In genomic region chr16:21644674-21645073, GRCh38 we compare ENCODE assay signal across 13 cellular contexts. TPM values are rescaled to one million over a fixed set of nuclear protein-coding genes. Genes with fewer than 3 reads are reported as not detected.
DNase-seq lines count a peak whose midpoint lies in the region; ATAC-seq, FAIRE-seq and TF ChIP-seq lines count a peak whose summit lies in the region.
"Had no signal": no experiment of that assay in that cellular context is flagged by ENCODE, and none has a peak within 500 bp of the region (broad histone marks: within the 10 kb centered on the region; RNA-seq: fewer than 3 reads in every experiment).

No MANE protein-coding gene starts in this region.

- ATAC-seq in GM12878 = peak; percentile 13; the same call in 2 of the 3 replicates
- ATAC-seq in GM18861 (IDR thresholded peaks at IDR 0.05; ENCODE audit: unreplicated experiment) = no peak

- DNase-seq in CD4-positive, alpha-beta memory T cell = no peak
- DNase-seq in GM12878 (ENCODE audit: low read depth, low spot score) = no peak
- DNase-seq in ovary = no peak
- no peak for DNase-seq in DMS79 (lab: John Stamatoyannopoulos, UW)
- DNase-seq in NCI-H2227 treated with DMSO at 0.1 percent for 48 hours (lab: John Stamatoyannopoulos, UW) = no peak
- no peak for DNase-seq in hepatic stellate cell (ENCODE audit: low spot score)
- DNase-seq: DMS 273 treated with DMSO at 0.1 percent for 48 hours, foreskin fibroblast, SK-N-SH had no signal

- intact Hi-C loops in CD4-positive, alpha-beta memory T cell (cut with micrococcal nuclease) = loop anchor here (2.0 kb wide), 1 partner anchor 46 kb away; the partner anchor contains the start of gene METTL9
- intact Hi-C loops in GM12878 (cut with micrococcal nuclease; ENCODE audit: unreplicated experiment) (no loop called here), ovary (cut with DNase I) (no loop called here)

- TSS peak; percentile 82 for BruUV-seq in GM12878 (replicated peaks; lab: Mats Ljungman, UMichigan)

- peak overlapping the region; percentile 91 to 98 (median 95) for H3K27ac Mint-ChIP-seq in CD4-positive, alpha-beta memory T cell

- no peaks in the 10 kb centered on the region for H3K9me3 Mint-ChIP-seq in CD4-positive, alpha-beta memory T cell

- peaks cover 0 to 4% of the 10 kb centered on the region in 2 donors for H3K36me3 Mint-ChIP-seq in CD4-positive, alpha-beta memory T cell

- TF ChIP-seq POLR2A in GM12878 (IDR thresholded peaks at IDR 0.05; ENCODE audit: low read depth, low read length) (no peak), ovary (IDR thresholded peaks at IDR 0.05) (no peak)

- no peaks in the 10 kb centered on the region for H3K27me3 ChIP-seq in CD4-positive, alpha-beta memory T cell (ENCODE audit: insufficient read depth, low read length)
- H3K27me3 ChIP-seq in GM12878 (replicated peaks in 1 of 2; ENCODE audit: control insufficient read depth in 2 of 2, insufficient read depth in 2 of 2, low read length in 1 of 2) (no peaks in the 10 kb centered on the region), ovary (no peaks in the 10 kb centered on the region)

- H2AFZ ChIP-seq in GM12878 (ENCODE audit: control insufficient read depth, low read depth, low read length) = no peak overlapping the region; the same call in 1 of the 2 replicates

- no peaks in the 10 kb centered on the region for H4K20me1 ChIP-seq in GM12878 (ENCODE audit: control insufficient read depth, insufficient read depth)

- WGBS in GM12878 (ENCODE audit: insufficient coverage, insufficient replicate concordance, low lambda C conversion rate, missing lambda C conversion rate) = 50% methylated on average over 4 of the region's 4 CpGs
- 49 to 60% (median 53%) methylated on average over 4 of the region's 4 CpGs for whole genome bisulfite sequencing in ovary, 3 donors

- RAD21 ChIA-PET in GM12878 (lab: Charles Lee; ENCODE audit: unreplicated experiment) = interaction anchor here (0.6 to 6.8 kb wide), 8 partner anchors 12 to 1861 kb away, joined by 3 to 52 read pairs (median 7); no protein-coding TSS in a partner anchor

- H3K4me1 ChIP-seq in CD4-positive, alpha-beta memory T cell (ENCODE audit: insufficient read depth, low read length) = peaks cover 67% of the 10 kb centered on the region
- H3K4me1 ChIP-seq in GM12878 (ENCODE audit: control insufficient read depth, insufficient read depth, low read length) (peaks cover 33% of the 10 kb centered on the region), ovary (ENCODE audit: insufficient read depth) (peaks cover 10% of the 10 kb centered on the region)

- peak overlapping the region; percentile 39 to 49 for H3K4me3 ChIP-seq in CD4-positive, alpha-beta memory T cell (ENCODE audit: low read length in 2 of 2)
- H3K4me3 ChIP-seq in GM12878 (peak overlapping the region; percentile 58), ovary (peak overlapping the region; percentile 2)

- peak overlapping the region; percentile 79 to 96 (median 84) for H3K4me3 Mint-ChIP-seq in CD4-positive, alpha-beta memory T cell

- peak overlapping the region; percentile 48 for H3K9ac ChIP-seq in GM12878 (ENCODE audit: control insufficient read depth, insufficient read depth, low read length)
- H3K9ac ChIP-seq: SK-N-SH had no signal

- peak overlapping the region; percentile 51 for H3K4me2 ChIP-seq in GM12878 (ENCODE audit: control insufficient read depth, insufficient read depth)

- SMC1A ChIA-PET in GM12878 (lab: Charles Lee; ENCODE audit: uncharacterized antibody, unreplicated experiment) = interaction anchor here (0.7 to 10.1 kb wide), 9 partner anchors 7 to 65 kb away, joined by 3 to 204 read pairs (median 4); partner anchors contain the start of genes IGSF6 and METTL9

- no peaks in the 10 kb centered on the region for H3K36me3 ChIP-seq in CD4-positive, alpha-beta memory T cell (ENCODE audit: insufficient read depth, low read length)
- H3K36me3 ChIP-seq in KOPT-K1 (ENCODE audit: insufficient read depth, low read length) = peaks cover 11% of the 10 kb centered on the region; the same call in 1 of the 2 replicates
- H3K36me3 ChIP-seq in GM12878 (ENCODE audit: control insufficient read depth in 2 of 2, insufficient read depth in 2 of 2, low read length in 1 of 2) = no peaks in the 10 kb centered on the region
- H3K36me3 ChIP-seq in ovary = no peaks in the 10 kb centered on the region

- H3K4me1 Mint-ChIP-seq in CD4-positive, alpha-beta memory T cell = peaks cover 31 to 62% (median 47%) of the 10 kb centered on the region in 4 donors

- FAIRE-seq in GM12878 (lab: Jason Lieb, UNC) = no peak
- FAIRE-seq: bronchial epithelial cell had no signal

- H3K79me2 ChIP-seq in GM12878 (ENCODE audit: control insufficient read depth, insufficient read depth, low read length) = no peaks in the 10 kb centered on the region; the same call in 1 of the 2 replicates

- CTCF ChIA-PET in CD4-positive, alpha-beta memory T cell (lab: Charles Lee; ENCODE audit: partially characterized antibody) = interaction anchor here (0.9 to 6.9 kb wide), 8 partner anchors 12 to 1417 kb away, joined by 3 to 83 read pairs (median 8); no protein-coding TSS in a partner anchor
- CTCF ChIA-PET in GM12878 (lab: Yijun Ruan, JAX) = interaction anchor here (0.9 to 10.1 kb wide), 14 partner anchors 8 to 544 kb away, joined by 3 to 100 read pairs (median 6); partner anchors contain the start of gene IGSF6

- TF ChIP-seq EP300 in GM12878 (IDR thresholded peaks at IDR 0.05; ENCODE audit: borderline replicate concordance in 1 of 2, control insufficient read depth in 1 of 2, low read depth in 2 of 2, low read length in 2 of 2) (no peak), ovary (IDR thresholded peaks at IDR 0.05) (no peak)

- peak overlapping the region; percentile 61 for H3K27ac ChIP-seq in CD4-positive, alpha-beta memory T cell (ENCODE audit: low read depth, low read length)
- H3K27ac ChIP-seq in KOPT-K1 (ENCODE audit: low read depth, low read length, poor library complexity, severe bottlenecking) (peak overlapping the region; percentile 86), GM12878 (ENCODE audit: control insufficient read depth, insufficient read depth) (peak overlapping the region; percentile 88), ovary (peak overlapping the region in 1 of 2 donors; percentile 63)

- no peaks in the 10 kb centered on the region for H3K27me3 Mint-ChIP-seq in CD4-positive, alpha-beta memory T cell

- in situ Hi-C loops in GM12878 (cut with MboI) = no loop called here

- no peak for TF ChIP-seq CTCF in GM12878 (IDR thresholded peaks at IDR 0.05 in 2 of 3, conservative IDR thresholded peaks at IDR 0.05 in 1 of 3; ENCODE audit: control insufficient read depth in 2 of 3, extremely low read depth in 1 of 3, insufficient read depth in 1 of 3, low read depth in 3 of 3, low read length in 3 of 3)
- no peak for TF ChIP-seq CTCF in ovary (IDR thresholded peaks at IDR 0.05)

- no peak for TF ChIP-seq RAD21 in GM12878 (IDR thresholded peaks at IDR 0.05; ENCODE audit: insufficient read depth, low read depth, low read length)

- H3K9me3 ChIP-seq in CD4-positive, alpha-beta memory T cell (ENCODE audit: control insufficient read depth in 1 of 2, low read length in 2 of 2) = no peaks in the 10 kb centered on the region
- H3K9me3 ChIP-seq in KOPT-K1 (ENCODE audit: insufficient read depth, low read length, poor library complexity, severe bottlenecking) = no peaks in the 10 kb centered on the region
- no peaks in the 10 kb centered on the region for H3K9me3 ChIP-seq in GM12878 (replicated peaks; ENCODE audit: control insufficient read depth, insufficient read depth, low read length)
- H3K9me3 ChIP-seq in ovary = no peaks in the 10 kb centered on the region
- H3K9me3 ChIP-seq: SK-N-SH had no signal

- POLR2A ChIA-PET in CD4-positive, alpha-beta memory T cell (lab: Charles Lee; ENCODE audit: partially characterized antibody) = interaction anchor here (1.6 to 3.2 kb wide), 5 partner anchors 17 to 547 kb away, joined by 4 to 26 read pairs (median 9); partner anchors contain the start of gene METTL9
- POLR2A ChIA-PET in GM12878 (lab: Charles Lee) = interaction anchor here (1.2 to 1.5 kb wide), 2 partner anchors 44 to 124 kb away, joined by 7 to 8 read pairs; no protein-coding TSS in a partner anchor

RNA-seq across cellular contexts. Expression of gene IGSF6, which starts 7.7 kb away (rescaled TPM):
- total RNA-seq in CD4-positive, alpha-beta memory T cell = 1 to 10 TPM; 3.9 to 5.1 TPM
- polyA plus RNA-seq in CD4-positive, alpha-beta memory T cell = under 1 TPM; 0.13 to 0.31 TPM
- 0.27 and 0.33 TPM in 2 replicates for total RNA-seq in GM12878 (2013; cell fraction: nucleolus; rRNA removed)
- total RNA-seq in GM12878 (2014; rRNA removed) (0.34 and 0.60 TPM in 2 replicates), GM12878 (2014; rRNA removed; fragmentation: Illumina TruSeq; extraction: Trizol) (1.2 TPM in 2 replicates), GM12878 (2021) (0.85 and 1.2 TPM in 2 replicates), ovary (1 to 10 TPM in 3 of 7 donors, under 1 TPM in 4; 0.48 to 4.6 (median 0.92) TPM)
- polyA plus RNA-seq in GM12878 (2011; ENCODE audit: low read depth) = 0.28 TPM
- polyA plus RNA-seq in GM12878 (2011; rRNA removed) (0.52 and 0.91 TPM in 2 replicates), GM12878 (2014; fragmentation: Illumina TruSeq; extraction: Trizol) (0.98 and 1.4 TPM in 2 replicates), GM12878 (2014; fragmentation: Nextera tagmentation; extraction: Ambion mirVana) (under 1 TPM; 0.32 to 0.37 TPM), GM12878 (2014; rRNA removed) (0.20 and 0.60 TPM in 2 replicates), GM12878 (2016; fragmentation: Nextera tagmentation; extraction: Ambion mirVana) (1 to 10 TPM in 1 of 2 experiments, under 1 TPM in 1; 0.83 to 1.0 TPM), ovary (10 to 100 TPM in 1 of 2 donors, 1 to 10 TPM in 1; 1.3 to 15.4 TPM)
- polyA plus RNA-seq in GM12878 (2011; cell fraction: cytosol; rRNA removed) = 0.19 and 0.23 TPM in 2 replicates
- 0.23 and 0.24 TPM in 2 replicates for polyA plus RNA-seq in GM12878 (2011; cell fraction: nucleus; rRNA removed)
- polyA plus RNA-seq in GM12878 (2012) = 0.14 and 0.27 TPM in 2 replicates
- polyA minus RNA-seq in GM12878 (2011; rRNA and poly(A)+ RNA removed) = 0.21 and 0.59 TPM in 2 replicates
- 0.52 and 0.80 TPM in 2 replicates for polyA minus RNA-seq in GM12878 (2011; cell fraction: cytosol; rRNA and poly(A)+ RNA removed)
- 0.36 and 0.96 TPM in 2 replicates for polyA minus RNA-seq in GM12878 (2011; cell fraction: nucleus; rRNA and poly(A)+ RNA removed)
- polyA plus RNA-seq: SK-N-SH had no signal

RNA-seq across cellular contexts. Expression of gene OTOA, which starts 19.1 kb away (rescaled TPM):
- under 1 TPM; 0.11 to 0.17 TPM for total RNA-seq in CD4-positive, alpha-beta memory T cell
- polyA plus RNA-seq in CD4-positive, alpha-beta memory T cell = not detected
- total RNA-seq in GM12878 (2013; cell fraction: nucleolus; rRNA removed) = 3.9 and 4.4 TPM in 2 replicates
- 0.73 and 1.3 TPM in 2 replicates for total RNA-seq in GM12878 (2014; rRNA removed)
- 0.72 and 0.78 TPM in 2 replicates for total RNA-seq in GM12878 (2014; rRNA removed; fragmentation: Illumina TruSeq; extraction: Trizol)
- total RNA-seq in GM12878 (2021) = 0.51 and 0.82 TPM in 2 replicates
- not detected for polyA plus RNA-seq in GM12878 (2011; ENCODE audit: low read depth)
- polyA plus RNA-seq in GM12878 (2011; rRNA removed) = 0.76 and 1.5 TPM in 2 replicates
- 1.3 TPM in 2 replicates for polyA plus RNA-seq in GM12878 (2011; cell fraction: cytosol; rRNA removed)
- 1.6 and 1.8 TPM in 2 replicates for polyA plus RNA-seq in GM12878 (2011; cell fraction: nucleus; rRNA removed)
- polyA plus RNA-seq in GM12878 (2012) = 0.09 and 0.13 TPM in 2 replicates
- 0.63 and 0.71 TPM in 2 replicates for polyA plus RNA-seq in GM12878 (2014; fragmentation: Illumina TruSeq; extraction: Trizol)
- polyA plus RNA-seq in GM12878 (2014; fragmentation: Nextera tagmentation; extraction: Ambion mirVana) = under 1 TPM; 0.42 to 0.60 TPM
- 0.58 and 0.73 TPM in 2 replicates for polyA plus RNA-seq in GM12878 (2014; rRNA removed)
- polyA plus RNA-seq in GM12878 (2016; fragmentation: Nextera tagmentation; extraction: Ambion mirVana) = under 1 TPM; 0.33 to 0.34 TPM
- 0.95 and 1.0 TPM in 2 replicates for polyA minus RNA-seq in GM12878 (2011; rRNA and poly(A)+ RNA removed)
- 0.40 TPM in 1 of 2 replicates, not detected in the other for polyA minus RNA-seq in GM12878 (2011; cell fraction: cytosol; rRNA and poly(A)+ RNA removed)
- 0.67 and 0.73 TPM in 2 replicates for polyA minus RNA-seq in GM12878 (2011; cell fraction: nucleus; rRNA and poly(A)+ RNA removed)
- total RNA-seq in ovary = under 1 TPM in 3 of 7 donors, not detected in 4; 0.13 to 0.47 (median 0.15) TPM
- under 1 TPM; 0.04 to 0.27 TPM for polyA plus RNA-seq in ovary
- total RNA-seq: bronchial epithelial cell, lower leg skin had no signal

RNA-seq across cellular contexts. Expression of gene METTL9, which starts 45.3 kb away (rescaled TPM):
- 10 to 100 TPM; 71.1 to 92.8 TPM for total RNA-seq in CD4-positive, alpha-beta memory T cell
- polyA plus RNA-seq in CD4-positive, alpha-beta memory T cell = 100 to 1,000 TPM; 122 to 175 TPM
- 62.2 and 71.7 TPM in 2 replicates for total RNA-seq in GM12878 (2013; cell fraction: nucleolus; rRNA removed)
- total RNA-seq in GM12878 (2014; rRNA removed) (119 TPM in 2 replicates), GM12878 (2014; rRNA removed; fragmentation: Illumina TruSeq; extraction: Trizol) (92.0 and 101 TPM in 2 replicates), GM12878 (2021) (90.0 and 98.5 TPM in 2 replicates), ovary (100 to 1,000 TPM in 2 of 7 donors, 10 to 100 TPM in 5; 69.3 to 160 (median 87.0) TPM)
- polyA plus RNA-seq in GM12878 (2011; ENCODE audit: low read depth) = 26.1 TPM
- polyA plus RNA-seq in GM12878 (2011; rRNA removed) (115 and 196 TPM in 2 replicates), GM12878 (2014; fragmentation: Illumina TruSeq; extraction: Trizol) (106 and 149 TPM in 2 replicates), GM12878 (2014; fragmentation: Nextera tagmentation; extraction: Ambion mirVana) (10 to 100 TPM; 19.4 to 40.0 TPM), GM12878 (2014; rRNA removed) (89.7 and 101 TPM in 2 replicates), GM12878 (2016; fragmentation: Nextera tagmentation; extraction: Ambion mirVana) (100 to 1,000 TPM in 1 of 2 experiments, 10 to 100 TPM in 1; 95.4 to 103 TPM), ovary (100 to 1,000 TPM in 1 of 2 donors, 10 to 100 TPM in 1; 62.9 to 222 TPM)
- 46.5 and 46.6 TPM in 2 replicates for polyA plus RNA-seq in GM12878 (2011; cell fraction: cytosol; rRNA removed)
- polyA plus RNA-seq in GM12878 (2011; cell fraction: nucleus; rRNA removed) = 23.6 and 27.4 TPM in 2 replicates
- polyA plus RNA-seq in GM12878 (2012) = 48.7 and 50.0 TPM in 2 replicates
- 34.8 and 37.0 TPM in 2 replicates for polyA minus RNA-seq in GM12878 (2011; rRNA and poly(A)+ RNA removed)
- polyA minus RNA-seq in GM12878 (2011; cell fraction: cytosol; rRNA and poly(A)+ RNA removed) = 17.4 and 20.2 TPM in 2 replicates
- 17.4 and 24.3 TPM in 2 replicates for polyA minus RNA-seq in GM12878 (2011; cell fraction: nucleus; rRNA and poly(A)+ RNA removed)

Comparison
In these comparisons a context has a peak if more than half of its experiments do, and no peak if none do; other contexts are left out.
1. H3K4me3 ChIP-seq: peak in every context shown above with its lines; median percentile 58 in GM12878; 44 in CD4-positive, alpha-beta memory T cell; 2 in ovary.